ENCODE assay signal across 13 cellular contexts in genomic region chr11:125679397-125679796, GRCh38. TPM values are rescaled to one million over a fixed set of nuclear protein-coding genes. Genes with fewer than 3 reads are reported as not detected.
DNase-seq lines count a peak whose midpoint lies in the region; ATAC-seq, FAIRE-seq and TF ChIP-seq lines count a peak whose summit lies in the region.
"Had no signal": no experiment of that assay in that cellular context is flagged by ENCODE, and none has a peak within 500 bp of the region (broad histone marks: within the 10 kb centered on the region; RNA-seq: fewer than 3 reads in every experiment).

No MANE protein-coding gene starts in this region.

- H3K79me2 ChIP-seq in HepG2 (ENCODE audit: insufficient read depth, low read length) (no peaks in the 10 kb centered on the region), OCI-LY3 (ENCODE audit: low read length) (no peaks in the 10 kb centered on the region)

- TF ChIP-seq EP300 in HepG2 (IDR thresholded peaks at IDR 0.05; ENCODE audit: low read depth in 2 of 2, low read length in 2 of 2) (no peak), HepG2 (CRISPR knock-in tag; IDR thresholded peaks at IDR 0.05; ENCODE audit: borderline replicate concordance) (no peak)

- no peak overlapping the region for H3K27ac ChIP-seq in right lobe of liver
- no peak overlapping the region for H3K27ac ChIP-seq in HepG2 (ENCODE audit: extremely low read length, insufficient read depth, low read length)
- no peak overlapping the region for H3K27ac ChIP-seq in OCI-LY3 (ENCODE audit: low read length)
- H3K27ac ChIP-seq in effector memory CD4-positive, alpha-beta T cell (ENCODE audit: insufficient read depth, low read length, poor library complexity, severe bottlenecking), result no peak overlapping the region
- H3K27ac ChIP-seq: lower lobe of right lung, ovary had no signal

- TF ChIP-seq POLR2A in right lobe of liver (IDR thresholded peaks at IDR 0.05), result no peak
- no peak for TF ChIP-seq POLR2A in HepG2 (IDR thresholded peaks at IDR 0.05; ENCODE audit: insufficient read depth in 1 of 2, low read depth in 2 of 2, low read length in 2 of 2)

- H3K4me2 ChIP-seq in HepG2 (ENCODE audit: low read depth, low read length) (no peak overlapping the region), OCI-LY3 (ENCODE audit: low read length) (no peak overlapping the region)

- H3K4me1 ChIP-seq in right lobe of liver, result no peaks in the 10 kb centered on the region
- H3K4me1 ChIP-seq in HepG2 (ENCODE audit: insufficient read depth, low read length), result no peaks in the 10 kb centered on the region
- H3K4me1 ChIP-seq in OCI-LY3 (ENCODE audit: low read length), result no peaks in the 10 kb centered on the region
- H3K4me1 ChIP-seq in effector memory CD4-positive, alpha-beta T cell (ENCODE audit: control insufficient read depth, insufficient read depth, low read length, poor library complexity, severe bottlenecking), result no peaks in the 10 kb centered on the region
- H3K4me1 ChIP-seq: lower lobe of right lung had no signal

- H2AFZ ChIP-seq in HepG2 (ENCODE audit: low read length) (no peak overlapping the region), OCI-LY3 (ENCODE audit: low read depth, low read length) (no peak overlapping the region)

- H3K27me3 ChIP-seq in right lobe of liver (no peaks in the 10 kb centered on the region), HepG2 (ENCODE audit: control insufficient read depth in 1 of 2, insufficient read depth in 2 of 2, low read length in 2 of 2) (no peaks in the 10 kb centered on the region), OCI-LY3 (ENCODE audit: low read depth, low read length) (no peaks in the 10 kb centered on the region)
- no peaks in the 10 kb centered on the region for H3K27me3 ChIP-seq in effector memory CD4-positive, alpha-beta T cell (replicated peaks; ENCODE audit: control insufficient read depth, insufficient read depth, low read length, poor library complexity, severe bottlenecking)
- H3K27me3 ChIP-seq: ovary had no signal

- H4K20me1 ChIP-seq in HepG2 (ENCODE audit: insufficient read depth, low read length) (no peaks in the 10 kb centered on the region), OCI-LY3 (ENCODE audit: insufficient read depth, low read length) (no peaks in the 10 kb centered on the region)

- intact Hi-C loops in right lobe of liver (cut with DNase I), result no loop called here
- intact Hi-C loops in HepG2 (cut with micrococcal nuclease; ENCODE audit: unreplicated experiment), result no loop called here

- TF ChIP-seq CTCF in right lobe of liver (IDR thresholded peaks at IDR 0.05), result peak in 3 of 4 donors; percentile 5 to 29 (median 17)
- no peak for TF ChIP-seq CTCF in HepG2 (CRISPR knock-in tag; IDR thresholded peaks at IDR 0.05)
- TF ChIP-seq CTCF in OCI-LY3 (IDR thresholded peaks at IDR 0.05; ENCODE audit: low read depth, low read length), result peak; percentile 16; the same call in 1 of the 2 replicates
- peak; percentile 48 for TF ChIP-seq CTCF in epithelial cell of proximal tubule (conservative IDR thresholded peaks at IDR 0.05; ENCODE audit: low read depth, low read length)

- TF ChIP-seq RAD21 in HepG2 (CRISPR knock-in tag; IDR thresholded peaks at IDR 0.05), result no peak

- CTCF ChIA-PET in HepG2 (lab: Yijun Ruan, JAX; ENCODE audit: low intra/inter-chr PET ratio, low total read pairs), result no interaction called here

- WGBS in right lobe of liver (ENCODE audit: insufficient coverage, low coverage, low lambda C conversion rate, missing lambda C conversion rate), result 92% methylated on average over 4 of the region's 4 CpGs
- WGBS in HepG2 (ENCODE audit: low lambda C conversion rate), result 100% methylated on average over 4 of the region's 4 CpGs

- no peaks in the 10 kb centered on the region for H3K9me3 ChIP-seq in right lobe of liver
- H3K9me3 ChIP-seq in HepG2 (ENCODE audit: low read length), result no peaks in the 10 kb centered on the region
- H3K9me3 ChIP-seq in OCI-LY3 (ENCODE audit: insufficient read depth, low read length), result no peaks in the 10 kb centered on the region
- H3K9me3 ChIP-seq in effector memory CD4-positive, alpha-beta T cell (ENCODE audit: control insufficient read depth, low read length), result no peaks in the 10 kb centered on the region
- H3K9me3 ChIP-seq: lower lobe of right lung, ovary had no signal

- no peak overlapping the region for H3K9ac ChIP-seq in HepG2 (ENCODE audit: insufficient read depth, low read depth, low read length)
- H3K9ac ChIP-seq in OCI-LY3 (ENCODE audit: low read length), result no peak overlapping the region

- in situ Hi-C loops in HepG2 (cut with HindIII; ENCODE audit: extremely low pct_ligation_motif_present, low pct_unique_long_range_greater_than_20kb), result no loop called here

- no peak for FAIRE-seq in HepG2 (lab: Jason Lieb, UNC)

- BruUV-seq in HepG2 (replicated peaks; lab: Mats Ljungman, UMichigan), result no TSS peak

- ATAC-seq in right lobe of liver (no peak), HepG2 (no peak), HG02870 (IDR thresholded peaks at IDR 0.05; ENCODE audit: unreplicated experiment) (no peak)
- ATAC-seq: lower lobe of right lung had no signal

- POLR2A ChIA-PET in HepG2 (lab: Yijun Ruan, JAX), result no interaction called here

- no peak overlapping the region for H3K4me3 ChIP-seq in right lobe of liver
- no peak overlapping the region for H3K4me3 ChIP-seq in HepG2 (replicated peaks in 1 of 3; ENCODE audit: insufficient read depth in 1 of 3, low read depth in 2 of 3, low read length in 3 of 3)
- H3K4me3 ChIP-seq in OCI-LY3 (ENCODE audit: low read length), result no peak overlapping the region
- no peak overlapping the region for H3K4me3 ChIP-seq in epithelial cell of proximal tubule (ENCODE audit: low read depth, low read length)
- H3K4me3 ChIP-seq in effector memory CD4-positive, alpha-beta T cell (ENCODE audit: insufficient read depth, low read depth, low read length, poor library complexity, severe bottlenecking), result no peak overlapping the region
- H3K4me3 ChIP-seq: lower lobe of right lung, ovary had no signal

- DNase-seq in right lobe of liver, result no peak
- DNase-seq in HepG2 (ENCODE audit: low spot score), result no peak
- DNase-seq in epithelial cell of proximal tubule (ENCODE audit: low read depth), result no peak
- no peak for DNase-seq in activated CD8-positive, alpha-beta memory T cell treated with anti-CD3 and anti-CD28 coated beads, Interleukin-2, amount 50 U/mL, for 48 hours
- DNase-seq in NCI-H748 treated with DMSO at 0.1 percent for 48 hours (lab: John Stamatoyannopoulos, UW), result no peak
- no peak for DNase-seq in effector memory CD4-positive, alpha-beta T cell
- DNase-seq: activated CD8-positive, alpha-beta memory T cell treated with anti-CD3 and anti-CD28 coated beads, Interleukin-2, amount 50 U/mL, for 4 hours; CD4-positive, alpha-beta memory T cell; lower lobe of right lung; NCI-H2029 treated with DMSO at 0.1 percent for 48 hours; ovary had no signal

- H3K36me3 ChIP-seq in right lobe of liver, result no peaks in the 10 kb centered on the region
- H3K36me3 ChIP-seq in HepG2 (replicated peaks in 1 of 2; ENCODE audit: control insufficient read depth in 1 of 2, insufficient read depth in 2 of 2, low read length in 2 of 2), result peaks cover 3 to 8% of the 10 kb centered on the region in 2 experiments; a peak in 3 of 5 replicates
- H3K36me3 ChIP-seq in OCI-LY3 (replicated peaks; ENCODE audit: low read depth, low read length), result peaks cover 52% of the 10 kb centered on the region
- no peaks in the 10 kb centered on the region for H3K36me3 ChIP-seq in effector memory CD4-positive, alpha-beta T cell (ENCODE audit: control insufficient read depth, insufficient read depth, low read length)
- H3K36me3 ChIP-seq: lower lobe of right lung, ovary had no signal

RNA-seq across cellular contexts. Expression of gene ACRV1, which starts 1.2 kb away (rescaled TPM):
- not detected for total RNA-seq in right lobe of liver
- total RNA-seq in HepG2 (2016; rRNA removed; fragmentation: Illumina TruSeq; extraction: Trizol), result not detected in 2 replicates
- not detected in 2 replicates for total RNA-seq in HepG2 (2016; cell fraction: cytosol; rRNA removed; fragmentation: Illumina TruSeq; extraction: Trizol; ENCODE audit: low read depth)
- total RNA-seq in HepG2 (2016; cell fraction: insoluble cytoplasmic fraction; rRNA removed; fragmentation: Illumina TruSeq; extraction: Trizol), result not detected in 2 replicates
- not detected in 2 replicates for total RNA-seq in HepG2 (2016; cell fraction: membrane; rRNA removed; fragmentation: Illumina TruSeq; extraction: Trizol)
- not detected in 2 replicates for total RNA-seq in HepG2 (2016; cell fraction: nucleus; rRNA removed; fragmentation: Illumina TruSeq; extraction: Trizol)
- 0.09 TPM in 1 of 2 replicates, not detected in the other for polyA plus RNA-seq in HepG2 (2011; rRNA removed)
- not detected in 2 replicates for polyA plus RNA-seq in HepG2 (2011; cell fraction: cytosol; rRNA removed)
- polyA plus RNA-seq in HepG2 (2011; cell fraction: nucleus; rRNA removed), result not detected in 2 replicates
- 0.11 TPM in 1 of 2 replicates, not detected in the other for polyA plus RNA-seq in HepG2 (2012)
- not detected in 2 replicates for polyA plus RNA-seq in HepG2 (2016; cell fraction: cytosol; fragmentation: Illumina TruSeq; extraction: Trizol; ENCODE audit: low read depth)
- polyA plus RNA-seq in HepG2 (2016; cell fraction: insoluble cytoplasmic fraction; fragmentation: Illumina TruSeq; extraction: Trizol; ENCODE audit: low read depth), result not detected in 2 replicates
- polyA plus RNA-seq in HepG2 (2016; cell fraction: membrane; fragmentation: Illumina TruSeq; extraction: Trizol; ENCODE audit: low read depth), result not detected in 2 replicates
- polyA plus RNA-seq in HepG2 (2016; cell fraction: nucleus; fragmentation: Illumina TruSeq; extraction: Trizol; ENCODE audit: insufficient read depth, low read depth), result not detected in 2 replicates
- 0.33 TPM in 1 of 2 replicates, not detected in the other for polyA minus RNA-seq in HepG2 (2011; rRNA and poly(A)+ RNA removed; ENCODE audit: low replicate concordance)
- not detected in 2 replicates for polyA minus RNA-seq in HepG2 (2011; cell fraction: cytosol; rRNA and poly(A)+ RNA removed)
- not detected in 2 replicates for polyA minus RNA-seq in HepG2 (2011; cell fraction: nucleus; rRNA and poly(A)+ RNA removed)
- not detected in 2 replicates for total RNA-seq in epithelial cell of proximal tubule
- total RNA-seq: CD4-positive, alpha-beta memory T cell; lower lobe of right lung; ovary had no signal
- polyA plus RNA-seq: CD4-positive, alpha-beta memory T cell; ovary had no signal

RNA-seq across cellular contexts. Expression of gene CHEK1, which starts 54.4 kb away (rescaled TPM):
- 1 to 10 TPM in 4 of 6 experiments, under 1 TPM in 2; 0.59 to 6.9 (median 1.7) TPM for total RNA-seq in right lobe of liver
- 83.2 and 152 TPM in 2 replicates for total RNA-seq in HepG2 (2016; rRNA removed; fragmentation: Illumina TruSeq; extraction: Trizol)
- 21.4 and 24.7 TPM in 2 replicates for total RNA-seq in HepG2 (2016; cell fraction: cytosol; rRNA removed; fragmentation: Illumina TruSeq; extraction: Trizol; ENCODE audit: low read depth)
- 81.6 and 154 TPM in 2 replicates for total RNA-seq in HepG2 (2016; cell fraction: insoluble cytoplasmic fraction; rRNA removed; fragmentation: Illumina TruSeq; extraction: Trizol)
- 46.5 and 56.2 TPM in 2 replicates for total RNA-seq in HepG2 (2016; cell fraction: membrane; rRNA removed; fragmentation: Illumina TruSeq; extraction: Trizol)
- 56.3 and 62.5 TPM in 2 replicates for total RNA-seq in HepG2 (2016; cell fraction: nucleus; rRNA removed; fragmentation: Illumina TruSeq; extraction: Trizol)
- polyA plus RNA-seq in HepG2 (2011; rRNA removed), result 11.0 and 17.8 TPM in 2 replicates
- 8.6 and 9.4 TPM in 2 replicates for polyA plus RNA-seq in HepG2 (2011; cell fraction: cytosol; rRNA removed)
- polyA plus RNA-seq in HepG2 (2011; cell fraction: nucleus; rRNA removed), result 8.6 and 9.6 TPM in 2 replicates
- 10.1 and 24.7 TPM in 2 replicates for polyA plus RNA-seq in HepG2 (2012)
- polyA plus RNA-seq in HepG2 (2016; cell fraction: cytosol; fragmentation: Illumina TruSeq; extraction: Trizol; ENCODE audit: low read depth), result 14.9 and 15.0 TPM in 2 replicates
- polyA plus RNA-seq in HepG2 (2016; cell fraction: insoluble cytoplasmic fraction; fragmentation: Illumina TruSeq; extraction: Trizol; ENCODE audit: low read depth), result 102 and 108 TPM in 2 replicates
- 30.1 and 31.3 TPM in 2 replicates for polyA plus RNA-seq in HepG2 (2016; cell fraction: membrane; fragmentation: Illumina TruSeq; extraction: Trizol; ENCODE audit: low read depth)
- polyA plus RNA-seq in HepG2 (2016; cell fraction: nucleus; fragmentation: Illumina TruSeq; extraction: Trizol; ENCODE audit: insufficient read depth, low read depth), result 56.2 and 66.9 TPM in 2 replicates
- 11.3 and 21.3 TPM in 2 replicates for polyA minus RNA-seq in HepG2 (2011; rRNA and poly(A)+ RNA removed; ENCODE audit: low replicate concordance)
- 12.0 and 13.8 TPM in 2 replicates for polyA minus RNA-seq in HepG2 (2011; cell fraction: cytosol; rRNA and poly(A)+ RNA removed)
- 32.1 and 40.6 TPM in 2 replicates for polyA minus RNA-seq in HepG2 (2011; cell fraction: nucleus; rRNA and poly(A)+ RNA removed)
- 43.2 and 48.9 TPM in 2 replicates for total RNA-seq in epithelial cell of proximal tubule
